ENCODE assay signal across 18 cellular contexts in the genomic region with DNA sequence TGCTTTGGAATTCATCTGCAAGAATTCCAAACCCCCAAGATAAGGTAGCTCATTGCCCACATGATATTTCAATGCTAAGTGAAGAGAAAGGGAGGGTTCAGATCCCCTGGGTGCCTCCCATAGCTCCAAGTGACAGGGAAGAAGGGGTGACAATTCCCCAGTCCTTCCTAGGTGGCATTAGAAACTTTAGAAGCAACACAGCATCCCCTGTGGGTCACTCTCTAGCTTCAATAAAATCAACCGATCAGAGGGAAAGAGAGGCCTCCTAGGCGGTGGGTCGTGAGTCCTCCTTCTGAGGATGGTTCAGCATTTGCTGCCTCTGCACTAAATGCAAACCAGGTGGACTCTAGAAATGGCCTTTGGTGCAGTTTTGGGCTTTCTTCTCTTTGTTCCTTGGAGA.
DNase-seq lines count a peak whose midpoint lies in the region; FAIRE-seq and TF ChIP-seq lines count a peak whose summit lies in the region.
"Had no signal": no experiment of that assay in that cellular context is flagged by ENCODE, and none has a peak within 500 bp of the region (broad histone marks: within the 10 kb centered on the region; RNA-seq: fewer than 3 reads in every experiment).

No MANE protein-coding gene starts in this region.

- no peak for FAIRE-seq in H1 (lab: Jason Lieb, UNC)
- FAIRE-seq in HTR-8/SVneo (lab: Jason Lieb, UNC), result no peak

- TF ChIP-seq RAD21 in H1 (IDR thresholded peaks at IDR 0.05 in 1 of 2, conservative IDR thresholded peaks at IDR 0.05 in 1 of 2; ENCODE audit: low read depth in 2 of 2, low read length in 2 of 2), result 0 out of 4 replicates have a peak, but pooled peaks have one; percentile 6 to 18

- H3K4me3 ChIP-seq in Loucy (ENCODE audit: low read length, poor library complexity, severe bottlenecking) (peak overlapping the region; percentile 23), H1 (ENCODE audit: extremely low read depth in 1 of 4, insufficient read depth in 2 of 4, low read depth in 3 of 4, low read length in 4 of 4) (no peak overlapping the region), stomach (no peak overlapping the region)

- TF ChIP-seq POLR2A in H1 (IDR thresholded peaks at IDR 0.05; ENCODE audit: control extremely low read depth in 1 of 2, low read depth in 2 of 2, low read length in 2 of 2), result no peak
- TF ChIP-seq POLR2A in stomach (IDR thresholded peaks at IDR 0.05), result no peak

- TF ChIP-seq EP300 in H1 (IDR thresholded peaks at IDR 0.05; ENCODE audit: borderline replicate concordance in 1 of 2, low read depth in 2 of 2, low read length in 2 of 2) (no peak), stomach (IDR thresholded peaks at IDR 0.05) (no peak)

- H3K14ac ChIP-seq in H9 (ENCODE audit: insufficient read depth, low read length), result no peak overlapping the region
- no peak overlapping the region for H3K14ac ChIP-seq in H1 (ENCODE audit: insufficient read length)

- no peak overlapping the region for H2AK5ac ChIP-seq in H9 (ENCODE audit: insufficient read length, low read length)
- no peak overlapping the region for H2AK5ac ChIP-seq in H1 (ENCODE audit: low read depth, low read length)

- H3K9me3 Mint-ChIP-seq in H9, result no peaks in the 10 kb centered on the region
- H3K9me3 Mint-ChIP-seq in nephron progenitor cell, result no peaks in the 10 kb centered on the region
- H3K9me3 Mint-ChIP-seq: CD4-positive, CD25-positive, alpha-beta regulatory T cell had no signal

- intact Hi-C loops in stomach (cut with DNase I; ENCODE audit: low total_unique reads), result no loop called here

- no peak overlapping the region for H4K8ac ChIP-seq in H9 (replicated peaks; ENCODE audit: insufficient read length, low read depth, low read length)
- H4K8ac ChIP-seq in H1 (ENCODE audit: extremely low read depth, insufficient read depth, low read length), result no peak overlapping the region

- H3K4ac ChIP-seq in H9 (ENCODE audit: low read depth, low read length), result no peak overlapping the region
- H3K4ac ChIP-seq in H1 (replicated peaks; ENCODE audit: insufficient read length, low read depth, low read length), result no peak overlapping the region

- no CpG with 5 or more reads among the region's 3 CpGs for WGBS in H9 (ENCODE audit: extremely low coverage, insufficient read length, low lambda C conversion rate)
- WGBS in H1 (ENCODE audit: extremely low coverage in 1 of 2, insufficient coverage in 1 of 2, insufficient read length in 1 of 2, insufficient replicate concordance in 2 of 2, low coverage in 1 of 2, low lambda C conversion rate in 2 of 2, missing lambda C conversion rate in 1 of 2), 2 experiments, result 83% methylated on average over 3 of the region's 3 CpGs; no CpG with 5 or more reads in 1 of the 2 experiments
- WGBS in stomach, 5 donors, result 89 to 96% (median 96%) methylated on average over 3 of the region's 3 CpGs

- H3K79me2 ChIP-seq in H9 (ENCODE audit: insufficient read depth, low read length) (no peaks in the 10 kb centered on the region), Loucy (ENCODE audit: insufficient read depth, low read length) (peaks cover 6% of the 10 kb centered on the region; the same call in 1 of the 2 replicates), H1 (ENCODE audit: control insufficient read depth in 1 of 2, insufficient read depth in 2 of 2, low read length in 2 of 2) (no peaks in the 10 kb centered on the region)

- no peak overlapping the region for H4K5ac ChIP-seq in H9 (ENCODE audit: insufficient read length, low read depth, low read length)
- no peak overlapping the region for H4K5ac ChIP-seq in H1 (ENCODE audit: insufficient read length, low read depth, low read length)

- H3K4me3 Mint-ChIP-seq in H9 (no peak overlapping the region), nephron progenitor cell (peak overlapping the region; percentile 25)
- H3K4me3 Mint-ChIP-seq: CD4-positive, CD25-positive, alpha-beta regulatory T cell had no signal

- H4K20me1 ChIP-seq in H9 (ENCODE audit: control insufficient read depth, insufficient read depth, insufficient read length) (no peaks in the 10 kb centered on the region), Loucy (ENCODE audit: insufficient read depth, low read length, poor library complexity, severe bottlenecking) (no peaks in the 10 kb centered on the region), H1 (replicated peaks in 1 of 2; ENCODE audit: control insufficient read depth in 1 of 2, insufficient read depth in 2 of 2, low read length in 2 of 2) (no peaks in the 10 kb centered on the region)

- H3K18ac ChIP-seq in H9 (ENCODE audit: insufficient read length, low read depth, low read length) (no peak overlapping the region), H1 (ENCODE audit: extremely low read depth, low read length) (no peak overlapping the region)

- H4K91ac ChIP-seq in H9 (ENCODE audit: insufficient read length, low read depth, low read length), result no peak overlapping the region
- H4K91ac ChIP-seq in H1 (replicated peaks; ENCODE audit: insufficient read length, low read length), result no peak overlapping the region

- no peak overlapping the region for H2AFZ ChIP-seq in H9 (ENCODE audit: low read length)
- no peak overlapping the region for H2AFZ ChIP-seq in Loucy (ENCODE audit: low read length)
- H2AFZ ChIP-seq in H1 (ENCODE audit: low read length), result no peak overlapping the region

- no peak overlapping the region for H2BK12ac ChIP-seq in H9 (ENCODE audit: insufficient read length, low read depth, low read length)
- no peak overlapping the region for H2BK12ac ChIP-seq in H1 (ENCODE audit: low read depth, low read length)

- H2BK120ac ChIP-seq in H9 (ENCODE audit: low read depth, low read length, poor library complexity, severe bottlenecking) (no peak overlapping the region), H1 (replicated peaks; ENCODE audit: low read depth, low read length) (no peak overlapping the region)

- DNase-seq in H9 (no peak), H1 (ENCODE audit: low read depth in 1 of 2, low spot score in 2 of 2) (no peak), nephron progenitor cell (no peak), HTR-8/SVneo (ENCODE audit: insufficient read length, low spot score) (no peak), stomach (no peak)
- no peak for DNase-seq in NK-92 treated with Interleukin-12 subunit alpha and Interleukin-12 subunit beta, amount 100 ng/mL, for 24 hours (lab: John Stamatoyannopoulos, UW)
- DNase-seq: CD4-positive, CD25-positive, alpha-beta regulatory T cell; COR-L47; DMS79; KG1; NCI-H1105; NCI-H2029 treated with DMSO at 0.1 percent for 48 hours; NCI-H2171; NCI-H345; NCI-H524 treated with DMSO at 0.1 percent for 48 hours; SHP77; SK-N-SH had no signal

- H3K9me3 ChIP-seq in H9 (ENCODE audit: control insufficient read depth, low read depth, low read length) (no peaks in the 10 kb centered on the region), Loucy (ENCODE audit: insufficient read depth, low read depth, low read length) (no peaks in the 10 kb centered on the region), H1 (ENCODE audit: insufficient read depth in 2 of 2, low read depth in 1 of 2, low read length in 1 of 2) (no peaks in the 10 kb centered on the region), stomach (no peaks in the 10 kb centered on the region)
- H3K9me3 ChIP-seq: SK-N-SH had no signal

- H3K36me3 Mint-ChIP-seq in H9 (ENCODE audit: insufficient read depth in 1 of 3, low read depth in 3 of 3) (no peaks in the 10 kb centered on the region), nephron progenitor cell (ENCODE audit: low read depth) (peaks cover 4% of the 10 kb centered on the region)
- H3K36me3 Mint-ChIP-seq: CD4-positive, CD25-positive, alpha-beta regulatory T cell had no signal

- H3K56ac ChIP-seq in H9 (ENCODE audit: insufficient read length, low read depth, low read length), result no peak overlapping the region
- H3K56ac ChIP-seq in H1 (replicated peaks; ENCODE audit: insufficient read length, low read depth, low read length), result no peak overlapping the region

- H3K4me2 ChIP-seq in H9 (ENCODE audit: insufficient read depth, insufficient read length, low read length) (no peak overlapping the region), Loucy (ENCODE audit: low read depth, low read length, poor library complexity, severe bottlenecking) (peak overlapping the region; percentile 70), H1 (ENCODE audit: insufficient read depth in 1 of 2, low read depth in 2 of 2, low read length in 2 of 2) (no peak overlapping the region)
- H3K4me2 ChIP-seq: SK-N-SH had no signal

- H3K4me1 Mint-ChIP-seq in H9 (peaks cover 11 to 12% of the 10 kb centered on the region in 2 experiments), nephron progenitor cell (peaks cover 90% of the 10 kb centered on the region)
- H3K4me1 Mint-ChIP-seq: CD4-positive, CD25-positive, alpha-beta regulatory T cell had no signal

- no peaks in the 10 kb centered on the region for H3K9me2 ChIP-seq in Loucy (replicated peaks; ENCODE audit: low read depth, low read length)
- H3K9me2 ChIP-seq: SK-N-SH had no signal

- POLR2A ChIA-PET in H1 (lab: Charles Lee; ENCODE audit: partially characterized antibody), result interaction anchor here (1.2 kb wide), 1 partner anchor 10 kb away, joined by 4 read pairs; no protein-coding TSS in a partner anchor

- H2BK15ac ChIP-seq in H9 (ENCODE audit: low read depth, low read length), result no peak overlapping the region
- no peak overlapping the region for H2BK15ac ChIP-seq in H1 (ENCODE audit: low read length)

- no peaks in the 10 kb centered on the region for H3K36me3 ChIP-seq in Loucy (ENCODE audit: insufficient read depth, low read length)
- no peaks in the 10 kb centered on the region for H3K36me3 ChIP-seq in H1 (ENCODE audit: control insufficient read depth in 2 of 4, insufficient read depth in 4 of 4, low read length in 3 of 4)
- no peaks in the 10 kb centered on the region for H3K36me3 ChIP-seq in stomach

- H3K27ac ChIP-seq in H9 (ENCODE audit: insufficient read length, low read depth, low read length) (no peak overlapping the region), H1 (ENCODE audit: low read depth, low read length) (no peak overlapping the region), stomach (no peak overlapping the region)

- CTCF ChIA-PET in H1 (lab: Charles Lee; ENCODE audit: partially characterized antibody), result interaction anchor here (0.6 to 3.6 kb wide), 14 partner anchors 10 to 253 kb away, joined by 3 to 23 read pairs (median 3); no protein-coding TSS in a partner anchor

- H3K23ac ChIP-seq in H9 (ENCODE audit: insufficient read length, low read depth, low read length) (no peak overlapping the region), H1 (ENCODE audit: insufficient read length) (no peak overlapping the region)

- H2BK5ac ChIP-seq in H9 (ENCODE audit: insufficient read length, low read length), result no peak overlapping the region
- no peak overlapping the region for H2BK5ac ChIP-seq in H1 (ENCODE audit: low read depth, low read length)

- no peak overlapping the region for H3K27ac Mint-ChIP-seq in H9
- peak overlapping the region; percentile 96 for H3K27ac Mint-ChIP-seq in nephron progenitor cell
- H3K27ac Mint-ChIP-seq: CD4-positive, CD25-positive, alpha-beta regulatory T cell had no signal

- H3K4me1 ChIP-seq in H9 (ENCODE audit: insufficient read depth, low read length) (no peaks in the 10 kb centered on the region; the same call in 1 of the 2 replicates), Loucy (ENCODE audit: insufficient read depth, low read length, poor library complexity, severe bottlenecking) (peaks cover 67% of the 10 kb centered on the region), H1 (replicated peaks in 1 of 4; ENCODE audit: control insufficient read depth in 3 of 4, insufficient read depth in 4 of 4, low read length in 3 of 4) (peaks cover 0 to 3% (median 1%) of the 10 kb centered on the region in 4 experiments; a peak in 2 of 7 replicates), stomach (no peaks in the 10 kb centered on the region)

- no peak overlapping the region for H2BK20ac ChIP-seq in H9 (ENCODE audit: low read depth, low read length, poor library complexity, severe bottlenecking)
- no peak overlapping the region for H2BK20ac ChIP-seq in H1 (ENCODE audit: low read length)

- H3K79me1 ChIP-seq in H9 (ENCODE audit: insufficient read depth, low read depth, low read length, poor library complexity, severe bottlenecking), result no peaks in the 10 kb centered on the region
- no peaks in the 10 kb centered on the region for H3K79me1 ChIP-seq in H1 (ENCODE audit: low read depth, low read length)

- H3K27me3 Mint-ChIP-seq in H9 (ENCODE audit: low read depth) (peaks cover 2% of the 10 kb centered on the region; the same call in 1 of the 2 replicates), nephron progenitor cell (ENCODE audit: low read depth, poor library complexity) (no peaks in the 10 kb centered on the region)

- H3K27me3 ChIP-seq in H9 (ENCODE audit: insufficient read depth, low read length) (no peaks in the 10 kb centered on the region), Loucy (ENCODE audit: insufficient read depth, low read length, poor library complexity, severe bottlenecking) (no peaks in the 10 kb centered on the region), H1 (replicated peaks in 1 of 4; ENCODE audit: control insufficient read depth in 3 of 4, extremely low read depth in 1 of 4, insufficient read depth in 3 of 4, low read length in 3 of 4) (no peaks in the 10 kb centered on the region), stomach (no peaks in the 10 kb centered on the region)

- H3T11ph ChIP-seq in H9 (ENCODE audit: low read length), result no peak overlapping the region

- TF ChIP-seq CTCF in H9 (conservative IDR thresholded peaks at IDR 0.05), result 0 out of 3 replicates have a peak, but pooled peaks have one; percentile 17
- TF ChIP-seq CTCF in Loucy (conservative IDR thresholded peaks at IDR 0.05; ENCODE audit: low read length), result peak; percentile 33
- TF ChIP-seq CTCF in H1 (IDR thresholded peaks at IDR 0.05; ENCODE audit: control extremely low read depth in 1 of 3, insufficient read depth in 1 of 3, low read depth in 1 of 3, low read length in 3 of 3), result peak in 1 of 3 experiments; percentile 17; a peak in 1 of 4 replicates
- TF ChIP-seq CTCF in nephron progenitor cell (IDR thresholded peaks at IDR 0.05), result no peak
- no peak for TF ChIP-seq CTCF in stomach (IDR thresholded peaks at IDR 0.05)

- H3K23me2 ChIP-seq in H9 (ENCODE audit: insufficient read length, low read depth, low read length, poor library complexity, severe bottlenecking) (no peaks in the 10 kb centered on the region), H1 (ENCODE audit: low read depth, low read length) (no peaks in the 10 kb centered on the region; the same call in 1 of the 2 replicates)

- H3K9ac ChIP-seq in H9 (ENCODE audit: extremely low read depth, insufficient read length, low read length) (no peak overlapping the region), Loucy (ENCODE audit: low read depth, low read length, poor library complexity, severe bottlenecking) (peak overlapping the region; percentile 5), H1 (replicated peaks in 1 of 4; ENCODE audit: extremely low read depth in 1 of 4, low read depth in 3 of 4, low read length in 3 of 4) (no peak overlapping the region)
- H3K9ac ChIP-seq: SK-N-SH had no signal

- H3F3A ChIP-seq in Loucy (ENCODE audit: low read depth), result no peaks in the 10 kb centered on the region

Comparison
In these comparisons a context has a peak if more than half of its experiments do, and no peak if none do; other contexts are left out.
1. CTCF ChIP-seq: peak in H9 (single experiment) and Loucy (single experiment); none in nephron progenitor cell (single experiment) and stomach (0 of 7).